8 cellular contexts compared by ENCODE assay signal in genomic region chr1:228141082-228141870, GRCh38. TPM values are rescaled to one million over a fixed set of nuclear protein-coding genes. Genes with fewer than 3 reads are reported as not detected.
A peak's percentile ranks its signal among the peaks of the same experiment; 100 is the strongest.
DNase-seq lines count a peak whose midpoint lies in the region; ATAC-seq and TF ChIP-seq lines count a peak whose summit lies in the region.

No MANE protein-coding gene starts in this region.

- no peak overlapping the region for H3K23ac ChIP-seq in H9 (ENCODE audit: insufficient read length, low read depth, low read length)
- H3K23ac ChIP-seq in neuronal stem cell (ENCODE audit: low read depth, low read length, poor library complexity) = peak overlapping the region; percentile 95

- H2BK5ac ChIP-seq in H9 (ENCODE audit: insufficient read length, low read length) (no peak overlapping the region), neuronal stem cell (ENCODE audit: low read length) (no peak overlapping the region)

- no peaks in the 10 kb centered on the region; a peak in 1 of 7 replicates for H3K36me3 Mint-ChIP-seq in H9 (ENCODE audit: insufficient read depth in 1 of 3, low read depth in 3 of 3)
- H3K36me3 Mint-ChIP-seq in activated CD8-positive, alpha-beta T cell treated with anti-CD3 and anti-CD28 coated beads for 36 hours (ENCODE audit: low read depth) = peaks cover 35% of the 10 kb centered on the region

- H2AK5ac ChIP-seq in H9 (ENCODE audit: insufficient read length, low read length) = no peak overlapping the region
- H2AK5ac ChIP-seq in neuronal stem cell (ENCODE audit: low read depth, low read length) = peak overlapping the region; percentile 5

- no CpG with 5 or more reads among the region's 28 CpGs for whole genome bisulfite sequencing in H9 (ENCODE audit: extremely low coverage, insufficient read length, low lambda C conversion rate)
- no CpG with 5 or more reads among the region's 28 CpGs for WGBS in neuronal stem cell (ENCODE audit: extremely low coverage in 2 of 2, insufficient read length in 2 of 2, insufficient replicate concordance in 1 of 2), 2 donors

- H4K91ac ChIP-seq in H9 (ENCODE audit: insufficient read length, low read depth, low read length) (no peak overlapping the region), neuronal stem cell (ENCODE audit: low read depth, low read length, poor library complexity) (no peak overlapping the region)

- H2AFZ ChIP-seq in H9 (ENCODE audit: low read length) = no peak overlapping the region
- no peak overlapping the region for H2AFZ ChIP-seq in neuronal stem cell (ENCODE audit: low read length)

- H3K27me3 Mint-ChIP-seq in H9 (ENCODE audit: low read depth) = peaks cover 28% of the 10 kb centered on the region
- H3K27me3 Mint-ChIP-seq in activated CD8-positive, alpha-beta T cell treated with anti-CD3 and anti-CD28 coated beads for 36 hours = no peaks in the 10 kb centered on the region

- peak; percentile 49 for DNase-seq in AG08395 (ENCODE audit: low spot score)
- peak; percentile 22 for DNase-seq in H9
- peak; percentile 51 for DNase-seq in activated CD8-positive, alpha-beta T cell treated with anti-CD3 and anti-CD28 coated beads for 36 hours
- peak; percentile 88 for DNase-seq in fibroblast of the aortic adventitia (ENCODE audit: low read depth)
- no peak for DNase-seq in neuronal stem cell (ENCODE audit: low spot score)
- no peak for DNase-seq in activated CD4-positive, CD25-positive, alpha-beta regulatory T cell (lab: John Stamatoyannopoulos, UW)

- H3K27ac ChIP-seq in H9 (ENCODE audit: insufficient read length, low read depth, low read length) = no peak overlapping the region
- no peak overlapping the region for H3K27ac ChIP-seq in neuronal stem cell (replicated peaks; ENCODE audit: low read length)

- CTCF ChIA-PET in activated CD8-positive, alpha-beta T cell treated with anti-CD3 and anti-CD28 coated beads for 36 hours (lab: Charles Lee) = interaction anchor here (1.0 to 7.4 kb wide), 2 partner anchors 11 to 25 kb away, joined by 3 to 44 read pairs; partner anchors contain the start of gene IBA57

- no peak for ATAC-seq in activated CD8-positive, alpha-beta T cell treated with anti-CD3 and anti-CD28 coated beads for 36 hours
- no peak for ATAC-seq in GM18870 (IDR thresholded peaks at IDR 0.05; ENCODE audit: unreplicated experiment)
- ATAC-seq in GM21423 (IDR thresholded peaks at IDR 0.05; ENCODE audit: unreplicated experiment) = no peak

- H2BK15ac ChIP-seq in H9 (ENCODE audit: low read depth, low read length) (0 out of 2 replicates have a peak overlapping the region, but pooled peaks have one; percentile 10), neuronal stem cell (ENCODE audit: low read length) (no peak overlapping the region)

- H2BK12ac ChIP-seq in H9 (ENCODE audit: insufficient read length, low read depth, low read length) = no peak overlapping the region
- no peak overlapping the region for H2BK12ac ChIP-seq in neuronal stem cell (ENCODE audit: low read length)

- H4K8ac ChIP-seq in H9 (replicated peaks; ENCODE audit: insufficient read length, low read depth, low read length) = no peak overlapping the region
- H4K8ac ChIP-seq in neuronal stem cell (ENCODE audit: low read depth, low read length) = no peak overlapping the region

- TF ChIP-seq CTCF in H9 (conservative IDR thresholded peaks at IDR 0.05) (no peak), fibroblast of the aortic adventitia (IDR thresholded peaks at IDR 0.05; ENCODE audit: insufficient read depth, low read length) (no peak)
- TF ChIP-seq CTCF in activated CD8-positive, alpha-beta T cell treated with anti-CD3 and anti-CD28 coated beads for 36 hours (IDR thresholded peaks at IDR 0.05) = no peak

- H3K4me1 Mint-ChIP-seq in H9 = peaks cover 4 to 15% of the 10 kb centered on the region in 2 experiments
- H3K4me1 Mint-ChIP-seq in activated CD8-positive, alpha-beta T cell treated with anti-CD3 and anti-CD28 coated beads for 36 hours (ENCODE audit: low read depth) = peaks cover 40% of the 10 kb centered on the region

- peak overlapping the region in 2 of 3 experiments; percentile 84 to 89; a peak in 3 of 7 replicates for H3K27ac Mint-ChIP-seq in H9
- peak overlapping the region; percentile 99 for H3K27ac Mint-ChIP-seq in activated CD8-positive, alpha-beta T cell treated with anti-CD3 and anti-CD28 coated beads for 36 hours

- H3K4me1 ChIP-seq in H9 (ENCODE audit: insufficient read depth, low read length) (no peaks in the 10 kb centered on the region), neuronal stem cell (ENCODE audit: control insufficient read depth in 2 of 2, insufficient read depth in 1 of 2, low read depth in 1 of 2, low read length in 2 of 2) (peaks cover 6 to 10% of the 10 kb centered on the region in 2 donors)

- no peaks in the 10 kb centered on the region for H3K9me3 ChIP-seq in H9 (ENCODE audit: control insufficient read depth, low read depth, low read length)
- H3K9me3 ChIP-seq in neuronal stem cell (replicated peaks in 1 of 2; ENCODE audit: control insufficient read depth in 2 of 2, insufficient read depth in 1 of 2, low read depth in 1 of 2, low read length in 2 of 2) = no peaks in the 10 kb centered on the region

- no peak overlapping the region for H2BK20ac ChIP-seq in H9 (ENCODE audit: low read depth, low read length, poor library complexity, severe bottlenecking)

- peak overlapping the region; percentile 85 for H3K4me2 ChIP-seq in H9 (ENCODE audit: insufficient read depth, insufficient read length, low read length)
- peak overlapping the region; percentile 97 for H3K4me2 ChIP-seq in neuronal stem cell (ENCODE audit: insufficient read depth, low read length, poor library complexity, severe bottlenecking)

- H3K27me3 ChIP-seq in H9 (ENCODE audit: insufficient read depth, low read length) = no peaks in the 10 kb centered on the region; the same call in 1 of the 2 replicates
- H3K27me3 ChIP-seq in neuronal stem cell (ENCODE audit: control insufficient read depth in 3 of 3, insufficient read depth in 3 of 3, low read depth in 1 of 3, low read length in 3 of 3) = peaks cover 0 to 10% (median 7%) of the 10 kb centered on the region in 3 experiments

- H2BK120ac ChIP-seq in H9 (ENCODE audit: low read depth, low read length, poor library complexity, severe bottlenecking) (no peak overlapping the region), neuronal stem cell (ENCODE audit: low read depth, low read length) (no peak overlapping the region)

- H3K23me2 ChIP-seq in H9 (ENCODE audit: insufficient read length, low read depth, low read length, poor library complexity, severe bottlenecking) = peaks cover 11% of the 10 kb centered on the region

- no peak overlapping the region for H3T11ph ChIP-seq in H9 (ENCODE audit: low read length)

- intact Hi-C loops in activated CD8-positive, alpha-beta T cell treated with anti-CD3 and anti-CD28 coated beads for 36 hours (cut with micrococcal nuclease) = no loop called here

- POLR2A ChIA-PET in activated CD8-positive, alpha-beta T cell treated with anti-CD3 and anti-CD28 coated beads for 36 hours (lab: Charles Lee) = interaction anchor here (1.4 to 5.7 kb wide), 3 partner anchors 12 to 57 kb away, joined by 5 to 59 read pairs (median 16); partner anchors contain the start of gene IBA57

- no peak overlapping the region; the same call in 1 of the 2 replicates for H3K4ac ChIP-seq in H9 (ENCODE audit: low read depth, low read length)
- no peak overlapping the region for H3K4ac ChIP-seq in neuronal stem cell (ENCODE audit: low read length)

- no peak overlapping the region for H3K56ac ChIP-seq in H9 (ENCODE audit: insufficient read length, low read depth, low read length)

- H3K9ac ChIP-seq in H9 (ENCODE audit: extremely low read depth, insufficient read length, low read length) (peak overlapping the region; percentile 85), neuronal stem cell (ENCODE audit: low read depth, low read length, poor library complexity) (peak overlapping the region; percentile 98)

- H3K79me2 ChIP-seq in H9 (ENCODE audit: insufficient read depth, low read length) = peaks cover 15% of the 10 kb centered on the region; the same call in 1 of the 2 replicates

- H3K4me3 Mint-ChIP-seq in H9 = peak overlapping the region; percentile 81 to 91
- H3K4me3 Mint-ChIP-seq in activated CD8-positive, alpha-beta T cell treated with anti-CD3 and anti-CD28 coated beads for 36 hours = peak overlapping the region; percentile 99

- peak overlapping the region; percentile 91 for H3K4me3 ChIP-seq in fibroblast of the aortic adventitia (ENCODE audit: low read depth, low read length)
- H3K4me3 ChIP-seq in neuronal stem cell (ENCODE audit: low read length in 2 of 2) = peak overlapping the region; percentile 96 to 100

- H3K18ac ChIP-seq in H9 (ENCODE audit: insufficient read length, low read depth, low read length) (no peak overlapping the region), neuronal stem cell (ENCODE audit: low read length) (no peak overlapping the region)

- peaks cover 8% of the 10 kb centered on the region for H3K79me1 ChIP-seq in H9 (ENCODE audit: insufficient read depth, low read depth, low read length, poor library complexity, severe bottlenecking)
- peaks cover 30% of the 10 kb centered on the region for H3K79me1 ChIP-seq in neuronal stem cell (ENCODE audit: low read depth, low read length)

- H3K36me3 ChIP-seq in neuronal stem cell (replicated peaks in 1 of 2; ENCODE audit: control insufficient read depth in 2 of 2, insufficient read depth in 2 of 2, low read length in 2 of 2) = peaks cover 0 to 27% of the 10 kb centered on the region in 2 donors

- H3K14ac ChIP-seq in H9 (ENCODE audit: insufficient read depth, low read length) (no peak overlapping the region; the same call in 1 of the 2 replicates), neuronal stem cell (ENCODE audit: low read length) (no peak overlapping the region)

- no peak overlapping the region for H4K5ac ChIP-seq in H9 (ENCODE audit: insufficient read length, low read depth, low read length)

- H3K9me3 Mint-ChIP-seq in H9 = no peaks in the 10 kb centered on the region
- no peaks in the 10 kb centered on the region for H3K9me3 Mint-ChIP-seq in activated CD8-positive, alpha-beta T cell treated with anti-CD3 and anti-CD28 coated beads for 36 hours

- H4K20me1 ChIP-seq in H9 (ENCODE audit: control insufficient read depth, insufficient read depth, insufficient read length) = peaks cover 2% of the 10 kb centered on the region

RNA-seq across cellular contexts. Expression of gene GUK1, which starts 1.2 kb away (rescaled TPM):
- 88.2 and 94.3 TPM in 2 replicates for total RNA-seq in H9 (2021)
- total RNA-seq in activated CD8-positive, alpha-beta T cell treated with anti-CD3 and anti-CD28 coated beads for 36 hours = 100 to 1,000 TPM; 375 to 376 TPM
- total RNA-seq in fibroblast of the aortic adventitia (ENCODE audit: low replicate concordance) = 171 and 217 TPM in 2 replicates
- 106 TPM for polyA plus RNA-seq in neuronal stem cell (2013, experiment 1 of 2)
- 98.6 TPM for polyA plus RNA-seq in neuronal stem cell (2013, experiment 2 of 2)

RNA-seq across cellular contexts. Expression of gene GJC2, which starts 8.5 kb away (rescaled TPM):
- 1.4 and 1.6 TPM in 2 replicates for total RNA-seq in H9 (2021)
- 1 to 10 TPM; 3.4 to 3.5 TPM for total RNA-seq in activated CD8-positive, alpha-beta T cell treated with anti-CD3 and anti-CD28 coated beads for 36 hours
- total RNA-seq in fibroblast of the aortic adventitia (ENCODE audit: low replicate concordance) = 2.0 and 2.6 TPM in 2 replicates
- polyA plus RNA-seq in neuronal stem cell (2013, experiment 1 of 2) = 0.24 TPM
- 0.17 TPM for polyA plus RNA-seq in neuronal stem cell (2013, experiment 2 of 2)

RNA-seq across cellular contexts. Expression of gene IBA57, which starts 24.3 kb away (rescaled TPM):
- total RNA-seq in H9 (2021) (11.8 and 12.6 TPM in 2 replicates), fibroblast of the aortic adventitia (ENCODE audit: low replicate concordance) (6.1 and 16.9 TPM in 2 replicates)
- 10 to 100 TPM in 1 of 2 experiments, 1 to 10 TPM in 1; 9.7 to 10.8 TPM for total RNA-seq in activated CD8-positive, alpha-beta T cell treated with anti-CD3 and anti-CD28 coated beads for 36 hours
- polyA plus RNA-seq in neuronal stem cell (2013, experiment 1 of 2) = 1.3 TPM
- 1.4 TPM for polyA plus RNA-seq in neuronal stem cell (2013, experiment 2 of 2)

RNA-seq across cellular contexts. Expression of gene MRPL55, which starts 32.2 kb away (rescaled TPM):
- total RNA-seq in H9 (2021) (56.9 and 62.3 TPM in 2 replicates), fibroblast of the aortic adventitia (ENCODE audit: low replicate concordance) (32.5 and 74.1 TPM in 2 replicates)
- total RNA-seq in activated CD8-positive, alpha-beta T cell treated with anti-CD3 and anti-CD28 coated beads for 36 hours = 10 to 100 TPM; 67.8 to 68.3 TPM
- 69.3 TPM for polyA plus RNA-seq in neuronal stem cell (2013, experiment 1 of 2)
- 63.2 TPM for polyA plus RNA-seq in neuronal stem cell (2013, experiment 2 of 2)

RNA-seq across cellular contexts. Expression of gene C1orf35, which starts 38.2 kb away (rescaled TPM):
- total RNA-seq in H9 (2021) (31.0 and 31.3 TPM in 2 replicates), fibroblast of the aortic adventitia (ENCODE audit: low replicate concordance) (5.9 and 21.8 TPM in 2 replicates)
- 10 to 100 TPM; 22.2 to 23.5 TPM for total RNA-seq in activated CD8-positive, alpha-beta T cell treated with anti-CD3 and anti-CD28 coated beads for 36 hours
- 28.9 TPM for polyA plus RNA-seq in neuronal stem cell (2013, experiment 1 of 2)
- polyA plus RNA-seq in neuronal stem cell (2013, experiment 2 of 2) = 28.4 TPM

Comparison
In these comparisons a context has a peak if more than half of its experiments do, and no peak if none do; other contexts are left out.
1. DNase-seq: peak in AG08395 (single experiment), H9 (single experiment), activated CD8-positive, alpha-beta T cell treated with anti-CD3 and anti-CD28 coated beads for 36 hours (single experiment) and fibroblast of the aortic adventitia (single experiment); none in neuronal stem cell (single experiment) and activated CD4-positive, CD25-positive, alpha-beta regulatory T cell (0 of 4).